8 cellular contexts compared by ENCODE assay signal in the genomic region with DNA sequence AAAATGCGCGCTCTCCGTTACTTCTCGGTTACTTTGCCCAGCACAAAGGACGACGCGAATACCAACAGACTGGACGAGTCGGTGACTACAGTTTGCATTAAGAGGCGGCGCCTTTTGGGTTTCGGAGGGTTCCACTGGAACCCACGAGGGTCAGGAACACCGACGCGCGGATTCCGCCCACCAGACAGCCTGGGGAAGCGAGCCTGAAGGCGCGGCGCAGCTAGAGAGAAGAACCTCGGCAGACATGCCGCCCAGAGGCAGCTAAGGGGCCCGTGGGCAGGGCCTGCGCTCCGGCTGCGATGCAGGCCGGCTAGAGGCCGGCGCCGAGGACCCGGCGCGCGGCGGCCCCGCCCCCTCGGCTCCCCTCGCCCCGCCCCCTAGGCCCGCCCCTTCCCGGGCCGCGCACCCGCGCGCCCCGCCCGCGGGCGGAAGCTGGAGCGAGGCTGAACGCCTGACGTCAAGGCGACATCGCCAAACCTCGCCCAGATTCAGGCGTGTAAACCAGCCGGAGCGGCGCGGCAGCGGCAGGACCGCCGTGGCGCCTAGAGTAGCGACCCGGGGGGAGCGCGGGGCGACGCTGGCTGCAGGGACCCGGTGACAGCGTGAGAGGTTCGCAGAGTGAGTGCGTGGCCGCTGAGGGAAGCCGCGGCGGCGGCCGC. TPM values are rescaled to one million over a fixed set of nuclear protein-coding genes. Genes with fewer than 3 reads are reported as not detected.
DNase-seq lines count a peak whose midpoint lies in the region; ATAC-seq and TF ChIP-seq lines count a peak whose summit lies in the region.

A gene (plus strand): TSS at position 465 of the 659 bp plus-strand sequence. CDS start 37,826 bp downstream, outside the sequence.

- peaks cover 15% of the 10 kb centered on the region for H3F3A ChIP-seq in SK-N-SH (replicated peaks; ENCODE audit: insufficient read depth)

- peaks cover 0 to 8% of the 10 kb centered on the region in 2 experiments; a peak in 2 of 4 replicates for H3K4me1 ChIP-seq in SK-N-SH (ENCODE audit: control insufficient read depth in 1 of 2, insufficient read depth in 2 of 2, low read depth in 1 of 2, low read length in 1 of 2)

- POLR2A ChIA-PET in GM10248 (lab: Yijun Ruan, JAX) (interaction anchor here (0.6 to 1.1 kb wide), 5 partner anchors 13 to 205 kb away, joined by 3 to 6 read pairs (median 3); a partner anchor contains a TSS), SK-N-SH (lab: Yijun Ruan, JAX) (interaction anchor here (0.6 to 1.1 kb wide), 2 partner anchors 11 to 40 kb away, joined by 3 to 4 read pairs; no protein-coding TSS in a partner anchor)

- peak; percentile 93 for TF ChIP-seq POLR2A in NB4 (IDR thresholded peaks at IDR 0.05; ENCODE audit: extremely low read depth, insufficient read length)

- WGBS in SK-N-SH (ENCODE audit: low lambda C conversion rate): 0% methylated on average over 22 of the region's 83 CpGs

- H3K9me3 ChIP-seq in SK-N-SH: no peaks in the 10 kb centered on the region

- H3K79me2 ChIP-seq in SK-N-SH (ENCODE audit: insufficient read depth): peaks cover 44% of the 10 kb centered on the region

- H3K9me2 ChIP-seq in SK-N-SH: no peaks in the 10 kb centered on the region

- H2AFZ ChIP-seq in SK-N-SH (ENCODE audit: low read depth): peak within 1 kb of the TSS; percentile 96

- H3K27ac ChIP-seq in SK-N-SH (ENCODE audit: low read depth in 2 of 2, low read length in 1 of 2): peak within 1 kb of the TSS; percentile 94 to 97
- H3K27ac ChIP-seq in temporal lobe (ENCODE audit: low read depth, low read length): peak within 1 kb of the TSS; percentile 82

- ATAC-seq in HG02571 (IDR thresholded peaks at IDR 0.05; ENCODE audit: unreplicated experiment): peak; percentile 79
- peak; percentile 85 to 87 for ATAC-seq in activated naive CD4-positive, alpha-beta T cell treated with anti-CD3 and anti-CD28 coated beads, Interleukin-2, amount 50 U/mL, for 72 hours
- ATAC-seq in omental fat pad (ENCODE audit: low FRiP score): peak; percentile 95

- peak within 1 kb of the TSS; percentile 98 to 100 for H3K27ac Mint-ChIP-seq in activated naive CD4-positive, alpha-beta T cell treated with anti-CD3 and anti-CD28 coated beads, Interleukin-2, amount 50 U/mL, for 72 hours

- DNase-seq in GM10248 (ENCODE audit: extremely low spot score): peak; percentile 96
- peak; percentile 92 for DNase-seq in NB4 (ENCODE audit: low read depth)
- DNase-seq in SK-N-SH: peak; percentile 98
- peak; percentile 88 to 90 for DNase-seq in activated naive CD4-positive, alpha-beta T cell treated with anti-CD3 and anti-CD28 coated beads, Interleukin-2, amount 50 U/mL, for 72 hours (ENCODE audit: low spot score in 2 of 2)
- peak; percentile 93 for DNase-seq in glomerular visceral epithelial cell (ENCODE audit: extremely low spot score)
- DNase-seq in omental fat pad (ENCODE audit: low spot score): no peak

- TF ChIP-seq CTCF in GM10248 (IDR thresholded peaks at IDR 0.05; ENCODE audit: control extremely low read depth, extremely low read depth, low read depth, missing control alignments): no peak
- TF ChIP-seq CTCF in NB4 (IDR thresholded peaks at IDR 0.05; ENCODE audit: low read depth, low read length): no peak
- TF ChIP-seq CTCF in SK-N-SH (IDR thresholded peaks at IDR 0.05): no peak
- no peak for TF ChIP-seq CTCF in omental fat pad (IDR thresholded peaks at IDR 0.05)

- peak within 1 kb of the TSS; percentile 91 for H3K4me2 ChIP-seq in SK-N-SH

- TF ChIP-seq RAD21 in SK-N-SH (IDR thresholded peaks at IDR 0.05; ENCODE audit: low read length): no peak

- H3K4me3 ChIP-seq in NB4 (ENCODE audit: low read depth, low read length): peak within 1 kb of the TSS; percentile 98
- peak within 1 kb of the TSS; percentile 77 to 87 for H3K4me3 ChIP-seq in SK-N-SH (ENCODE audit: low read depth in 2 of 2, low read length in 1 of 2)

- CTCF ChIA-PET in GM10248 (lab: Yijun Ruan, JAX): interaction anchor here (0.8 kb wide), 1 partner anchor 19 kb away, joined by 3 read pairs; no protein-coding TSS in a partner anchor
- CTCF ChIA-PET in SK-N-SH (lab: Yijun Ruan, JAX): no interaction called here

- H3K9me3 Mint-ChIP-seq in activated naive CD4-positive, alpha-beta T cell treated with anti-CD3 and anti-CD28 coated beads, Interleukin-2, amount 50 U/mL, for 72 hours: no peaks in the 10 kb centered on the region

- H3K27me3 ChIP-seq in SK-N-SH (ENCODE audit: insufficient read depth): no peaks in the 10 kb centered on the region

- peaks cover 38% of the 10 kb centered on the region for H4K20me1 ChIP-seq in SK-N-SH (ENCODE audit: insufficient read depth)

- H3K36me3 ChIP-seq in SK-N-SH (replicated peaks in 1 of 2; ENCODE audit: control insufficient read depth in 1 of 2, insufficient read depth in 2 of 2, low read length in 1 of 2): peaks cover 3 to 5% of the 10 kb centered on the region in 2 experiments

- TF ChIP-seq EP300 in SK-N-SH (IDR thresholded peaks at IDR 0.05; ENCODE audit: borderline replicate concordance in 1 of 2, low read depth in 1 of 2, low read length in 1 of 2): no peak

- H3K9ac ChIP-seq in SK-N-SH: peak within 1 kb of the TSS; percentile 96

- H3K36me3 Mint-ChIP-seq in activated naive CD4-positive, alpha-beta T cell treated with anti-CD3 and anti-CD28 coated beads, Interleukin-2, amount 50 U/mL, for 72 hours: peaks cover 35 to 42% of the 10 kb centered on the region in 2 donors

TF ChIP-seq in SK-N-SH, 30 proteins besides CTCF, POLR2A, EP300 and RAD21 (continues in another document):
- TF ChIP-seq TAF1 (IDR thresholded peaks at IDR 0.05; ENCODE audit: borderline replicate concordance, low read depth, low read length) (peak; percentile 66), TEAD4 (IDR thresholded peaks at IDR 0.05; ENCODE audit: borderline replicate concordance, insufficient read depth) (no peak), MEF2A (IDR thresholded peaks at IDR 0.05; ENCODE audit: borderline replicate concordance, low read depth) (no peak), YY1 (IDR thresholded peaks at IDR 0.05; ENCODE audit: low read depth) (peak; percentile 71; the same call in 1 of the 2 replicates), SIN3A (IDR thresholded peaks at IDR 0.05; ENCODE audit: borderline replicate concordance, low read depth, low read length) (peak; percentile 71; the same call in 1 of the 2 replicates), EZH2phosphoT487 (IDR thresholded peaks at IDR 0.05; ENCODE audit: borderline replicate concordance, low read depth) (no peak), RCOR1 (IDR thresholded peaks at IDR 0.05; ENCODE audit: low read length) (no peak), POLR2AphosphoS5 (IDR thresholded peaks at IDR 0.05; ENCODE audit: low read depth, low read length) (peak; percentile 92), SMC3 (IDR thresholded peaks at IDR 0.05; ENCODE audit: low read depth, low read length) (no peak), TCF12 (IDR thresholded peaks at IDR 0.05) (no peak; the same call in 1 of the 2 replicates), FOXM1 (IDR thresholded peaks at IDR 0.05; ENCODE audit: low read depth) (0 out of 2 replicates have a peak, but pooled peaks have one; percentile 27), MXI1 (IDR thresholded peaks at IDR 0.05; ENCODE audit: low read depth, low read length) (peak; percentile 88), NFIC (IDR thresholded peaks at IDR 0.05; ENCODE audit: borderline replicate concordance) (no peak), GABPA (IDR thresholded peaks at IDR 0.05; ENCODE audit: low read depth) (peak; percentile 59; the same call in 1 of the 2 replicates)
- TF ChIP-seq, protein P1, sequence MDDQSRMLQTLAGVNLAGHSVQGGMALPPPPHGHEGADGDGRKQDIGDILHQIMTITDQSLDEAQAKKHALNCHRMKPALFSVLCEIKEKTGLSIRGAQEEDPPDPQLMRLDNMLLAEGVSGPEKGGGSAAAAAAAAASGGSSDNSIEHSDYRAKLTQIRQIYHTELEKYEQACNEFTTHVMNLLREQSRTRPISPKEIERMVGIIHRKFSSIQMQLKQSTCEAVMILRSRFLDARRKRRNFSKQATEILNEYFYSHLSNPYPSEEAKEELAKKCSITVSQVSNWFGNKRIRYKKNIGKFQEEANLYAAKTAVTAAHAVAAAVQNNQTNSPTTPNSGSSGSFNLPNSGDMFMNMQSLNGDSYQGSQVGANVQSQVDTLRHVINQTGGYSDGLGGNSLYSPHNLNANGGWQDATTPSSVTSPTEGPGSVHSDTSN (IDR thresholded peaks at IDR 0.05): no peak
- TF ChIP-seq, protein P2, sequence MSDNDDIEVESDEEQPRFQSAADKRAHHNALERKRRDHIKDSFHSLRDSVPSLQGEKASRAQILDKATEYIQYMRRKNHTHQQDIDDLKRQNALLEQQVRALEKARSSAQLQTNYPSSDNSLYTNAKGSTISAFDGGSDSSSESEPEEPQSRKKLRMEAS (IDR thresholded peaks at IDR 0.05; ENCODE audit: low read depth): peak; percentile 75; the same call in 1 of the 2 replicates
- TF ChIP-seq, protein P3, sequence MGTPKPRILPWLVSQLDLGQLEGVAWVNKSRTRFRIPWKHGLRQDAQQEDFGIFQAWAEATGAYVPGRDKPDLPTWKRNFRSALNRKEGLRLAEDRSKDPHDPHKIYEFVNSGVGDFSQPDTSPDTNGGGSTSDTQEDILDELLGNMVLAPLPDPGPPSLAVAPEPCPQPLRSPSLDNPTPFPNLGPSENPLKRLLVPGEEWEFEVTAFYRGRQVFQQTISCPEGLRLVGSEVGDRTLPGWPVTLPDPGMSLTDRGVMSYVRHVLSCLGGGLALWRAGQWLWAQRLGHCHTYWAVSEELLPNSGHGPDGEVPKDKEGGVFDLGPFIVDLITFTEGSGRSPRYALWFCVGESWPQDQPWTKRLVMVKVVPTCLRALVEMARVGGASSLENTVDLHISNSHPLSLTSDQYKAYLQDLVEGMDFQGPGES (IDR thresholded peaks at IDR 0.05; ENCODE audit: low read depth, low read length): no peak

RNA-seq across cellular contexts. Expression of the gene that starts here (rescaled TPM):
- polyA plus RNA-seq in SK-N-SH (2012; rRNA removed): 128 and 140 TPM in 2 replicates
- polyA plus RNA-seq in SK-N-SH (2012; cell fraction: cytosol; rRNA removed): 185 and 241 TPM in 2 replicates
- 44.7 and 80.8 TPM in 2 replicates for polyA plus RNA-seq in SK-N-SH (2012; cell fraction: nucleus; rRNA removed)
- 100 to 1,000 TPM; 182 to 232 TPM for total RNA-seq in activated naive CD4-positive, alpha-beta T cell treated with anti-CD3 and anti-CD28 coated beads, Interleukin-2, amount 50 U/mL, for 72 hours
- total RNA-seq in omental fat pad (100 to 1,000 TPM; 207 to 298 (median 244) TPM), temporal lobe (82.1 TPM)
